8 cellular contexts compared by ENCODE assay signal in the genomic region with DNA sequence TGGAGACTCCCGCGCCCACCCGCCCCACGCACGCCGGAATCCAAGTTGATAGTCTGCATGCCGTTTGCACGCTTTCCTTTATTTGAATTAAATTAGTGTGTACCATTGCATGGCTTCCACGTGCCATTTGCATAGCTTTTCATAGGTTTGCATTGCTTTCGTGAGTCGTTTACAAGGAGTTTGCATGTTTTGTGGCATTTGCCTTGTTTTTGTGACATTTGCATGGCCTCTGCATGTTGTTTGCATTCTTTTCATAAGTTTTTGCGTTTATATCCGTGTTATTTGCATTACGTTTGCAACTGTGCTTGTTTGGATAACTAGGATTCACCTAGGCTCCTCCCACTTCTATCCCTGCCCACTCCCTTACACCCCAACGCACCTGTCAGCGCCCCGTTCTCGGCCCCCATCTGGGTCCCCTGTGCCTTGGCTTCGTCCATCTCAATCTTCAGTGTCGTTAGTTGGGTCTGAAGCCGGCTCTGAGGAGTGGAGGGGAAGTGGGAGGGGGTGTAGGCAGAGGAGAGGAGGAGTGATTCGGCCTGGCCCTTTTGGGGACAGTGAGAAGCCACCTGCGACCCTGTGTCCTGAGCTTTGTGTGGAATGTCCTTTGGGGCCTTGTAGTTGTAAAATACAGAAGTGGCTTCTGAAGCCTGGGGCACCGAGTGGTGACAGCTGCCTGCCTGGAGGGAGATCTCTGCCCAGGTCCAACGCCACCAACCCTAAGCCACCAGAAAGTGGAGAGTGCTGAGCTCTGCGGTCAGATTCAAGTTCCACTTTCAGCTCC. TPM values are rescaled to one million over a fixed set of nuclear protein-coding genes. Genes with fewer than 3 reads are reported as not detected.
DNase-seq lines count a peak whose midpoint lies in the region; ATAC-seq, FAIRE-seq and TF ChIP-seq lines count a peak whose summit lies in the region.

No MANE protein-coding gene starts in this region.

- H3K27ac Mint-ChIP-seq in T-helper 17 cell: no peak overlapping the region
- no peak overlapping the region for H3K27ac Mint-ChIP-seq in stimulated activated naive CD8-positive, alpha-beta T cell treated with anti-CD3 and anti-CD28 coated beads, Interleukin-15, amount 100 ng/mL, for 72 hours

- intact Hi-C loops in HCT116 (cut with micrococcal nuclease): loop anchor here (1.0 kb wide), 1 partner anchor 75 kb away; no protein-coding TSS in a partner anchor

- H3K4me3 ChIP-seq in BE2C (ENCODE audit: low read depth, low read length): peak overlapping the region; percentile 58
- H3K4me3 ChIP-seq in HCT116 (replicated peaks in 1 of 2; ENCODE audit: low read depth in 1 of 2, low read length in 2 of 2): peak overlapping the region; percentile 40 to 55
- peak overlapping the region; percentile 31 for H3K4me3 ChIP-seq in hepatocyte

- 15% methylated on average over 26 of the region's 26 CpGs for WGBS in hepatocyte (ENCODE audit: low lambda C conversion rate, missing lambda C conversion rate)

- BruUV-seq in HCT116 (replicated peaks; lab: Mats Ljungman, UMichigan): TSS peak; percentile 76

- peak overlapping the region; percentile 97 for H3K4me3 Mint-ChIP-seq in T-helper 17 cell
- peak overlapping the region; percentile 87 to 98 for H3K4me3 Mint-ChIP-seq in stimulated activated naive CD8-positive, alpha-beta T cell treated with anti-CD3 and anti-CD28 coated beads, Interleukin-15, amount 100 ng/mL, for 72 hours

- peak overlapping the region; percentile 35; the same call in 1 of the 2 replicates for H3K9ac ChIP-seq in HCT116 (ENCODE audit: low read length)

- CTCF ChIA-PET in HCT116 (lab: Charles Lee): interaction anchor here (0.6 to 1.5 kb wide), 6 partner anchors 27 to 214 kb away, joined by 3 to 9 read pairs (median 3); partner anchors contain the start of gene MVB12A

- no peaks in the 10 kb centered on the region for H3K9me3 Mint-ChIP-seq in stimulated activated naive CD8-positive, alpha-beta T cell treated with anti-CD3 and anti-CD28 coated beads, Interleukin-15, amount 100 ng/mL, for 72 hours

- no peak for TF ChIP-seq RAD21 in HCT116 (IDR thresholded peaks at IDR 0.05; ENCODE audit: low read depth)

- H3K9me3 ChIP-seq in BE2C: no peaks in the 10 kb centered on the region
- H3K9me3 ChIP-seq in HCT116 (ENCODE audit: control insufficient read depth in 1 of 2, insufficient read depth in 1 of 2, low read depth in 1 of 2, low read length in 2 of 2): no peaks in the 10 kb centered on the region
- no peaks in the 10 kb centered on the region for H3K9me3 ChIP-seq in T-helper 17 cell (ENCODE audit: control insufficient read depth, low read length, poor library complexity, severe bottlenecking)
- no peaks in the 10 kb centered on the region for H3K9me3 ChIP-seq in hepatocyte (ENCODE audit: low read depth)

- H2AFZ ChIP-seq in HCT116 (ENCODE audit: low read depth, low read length, poor library complexity, severe bottlenecking) (peak overlapping the region; percentile 44), hepatocyte (peak overlapping the region; percentile 50)

- H4K20me1 ChIP-seq in HCT116 (ENCODE audit: insufficient read depth): no peaks in the 10 kb centered on the region
- H4K20me1 ChIP-seq in hepatocyte (ENCODE audit: insufficient read depth, poor library complexity, severe bottlenecking): no peaks in the 10 kb centered on the region

- H3K79me2 ChIP-seq in HCT116 (ENCODE audit: insufficient read depth, low read length) (no peaks in the 10 kb centered on the region), hepatocyte (no peaks in the 10 kb centered on the region)

- no peaks in the 10 kb centered on the region for H3K27me3 Mint-ChIP-seq in T-helper 17 cell
- peaks cover 24% of the 10 kb centered on the region for H3K27me3 Mint-ChIP-seq in stimulated activated naive CD8-positive, alpha-beta T cell treated with anti-CD3 and anti-CD28 coated beads, Interleukin-15, amount 100 ng/mL, for 72 hours

- no peaks in the 10 kb centered on the region for H3K36me3 Mint-ChIP-seq in T-helper 17 cell (ENCODE audit: low read depth)

- no peaks in the 10 kb centered on the region for H3K36me3 ChIP-seq in BE2C
- H3K36me3 ChIP-seq in HCT116 (ENCODE audit: control insufficient read depth in 1 of 2, insufficient read depth in 2 of 2, low read length in 2 of 2): no peaks in the 10 kb centered on the region
- H3K36me3 ChIP-seq in hepatocyte (replicated peaks; ENCODE audit: insufficient read depth, low read depth): no peaks in the 10 kb centered on the region

- H3K9me2 ChIP-seq in HCT116 (ENCODE audit: insufficient read depth): no peaks in the 10 kb centered on the region
- no peaks in the 10 kb centered on the region for H3K9me2 ChIP-seq in hepatocyte (replicated peaks; ENCODE audit: insufficient read depth)

- no peak for DNase-seq in BE2C
- DNase-seq in HCT116 (ENCODE audit: low read depth, low spot score): no peak
- no peak for DNase-seq in T-helper 17 cell
- no peak for DNase-seq in hepatocyte (ENCODE audit: low spot score)
- no peak for DNase-seq in stimulated activated naive CD8-positive, alpha-beta T cell treated with anti-CD3 and anti-CD28 coated beads, Interleukin-15, amount 100 ng/mL, for 72 hours
- DNase-seq in NCI-H446 (lab: John Stamatoyannopoulos, UW): no peak
- no peak for DNase-seq in SHP77 treated with DMSO at 0.1 percent for 48 hours (lab: John Stamatoyannopoulos, UW)
- no peak for DNase-seq in H54 (ENCODE audit: insufficient read length, low spot score)

- RAD21 ChIA-PET in HCT116 (lab: Charles Lee; ENCODE audit: low non-redundant PET in 1 of 2, low total read pairs in 2 of 2, uncharacterized antibody in 2 of 2, unreplicated experiment in 2 of 2): interaction anchor here in 1 of 2 experiments (0.7 kb wide), 1 partner anchor 44 kb away, joined by 6 read pairs; no protein-coding TSS in a partner anchor

- peak overlapping the region; percentile 75 for H3K4me2 ChIP-seq in HCT116 (ENCODE audit: low read length)
- H3K4me2 ChIP-seq in hepatocyte: peak overlapping the region; percentile 88

- no peak for TF ChIP-seq CTCF in BE2C (IDR thresholded peaks at IDR 0.05; ENCODE audit: low read depth, low read length)
- no peak; a peak in 1 of 6 replicates for TF ChIP-seq CTCF in HCT116 (IDR thresholded peaks at IDR 0.05 in 2 of 3, conservative IDR thresholded peaks at IDR 0.05 in 1 of 3; ENCODE audit: borderline replicate concordance in 1 of 3, insufficient read depth in 1 of 3, low read depth in 2 of 3, low read length in 2 of 3)
- no peak for TF ChIP-seq CTCF in hepatocyte (IDR thresholded peaks at IDR 0.05; ENCODE audit: poor library complexity)

- H3K27ac ChIP-seq in HCT116 (ENCODE audit: low read depth, low read length): no peak overlapping the region
- no peak overlapping the region for H3K27ac ChIP-seq in hepatocyte

- POLR2A ChIA-PET in HCT116 (lab: Charles Lee): no interaction called here

- peak; percentile 33; the same call in 1 of the 2 replicates for ATAC-seq in HCT116
- ATAC-seq in T-helper 17 cell: peak; percentile 35
- ATAC-seq in stimulated activated naive CD8-positive, alpha-beta T cell treated with anti-CD3 and anti-CD28 coated beads, Interleukin-15, amount 100 ng/mL, for 72 hours: peak; percentile 59

- no peaks in the 10 kb centered on the region for H3K4me1 ChIP-seq in BE2C
- H3K4me1 ChIP-seq in HCT116 (ENCODE audit: control insufficient read depth in 1 of 2, insufficient read depth in 2 of 2, low read length in 2 of 2): peaks cover 11 to 32% of the 10 kb centered on the region in 2 experiments
- peaks cover 5% of the 10 kb centered on the region for H3K4me1 ChIP-seq in hepatocyte (ENCODE audit: insufficient read depth)

- H3K4me1 Mint-ChIP-seq in T-helper 17 cell: peaks cover 12% of the 10 kb centered on the region
- peaks cover 27% of the 10 kb centered on the region for H3K4me1 Mint-ChIP-seq in stimulated activated naive CD8-positive, alpha-beta T cell treated with anti-CD3 and anti-CD28 coated beads, Interleukin-15, amount 100 ng/mL, for 72 hours

- no peak for FAIRE-seq in H54 (lab: Jason Lieb, UNC)

- TF ChIP-seq POLR2A in HCT116 (IDR thresholded peaks at IDR 0.05; ENCODE audit: borderline replicate concordance, extremely low read depth, insufficient read depth, insufficient read length) (no peak), H54 (IDR thresholded peaks at IDR 0.05; ENCODE audit: low read depth, low read length) (no peak)

- H3K27me3 ChIP-seq in BE2C (peaks cover 13% of the 10 kb centered on the region), HCT116 (ENCODE audit: insufficient read depth, low read length) (no peaks in the 10 kb centered on the region), hepatocyte (peaks cover 9% of the 10 kb centered on the region)

TF ChIP-seq in HCT116, 20 proteins besides CTCF, POLR2A, EP300 and RAD21:
- TF ChIP-seq MAX (IDR thresholded peaks at IDR 0.05) (peak; percentile 0; the same call in 1 of the 2 replicates), YY1 (IDR thresholded peaks at IDR 0.05; ENCODE audit: extremely low read depth, insufficient replicate concordance, low read depth, low read length) (no peak)

RNA-seq across cellular contexts. Expression of gene CCDC194, which starts 2.4 kb away (rescaled TPM):
- not detected for polyA plus RNA-seq in BE2C (2012; ENCODE audit: insufficient read depth, insufficient read length, low read depth)
- total RNA-seq in HCT116 (2021; ENCODE audit: unreplicated experiment) (not detected), T-helper 17 cell (under 1 TPM in 1 of 2 donors, not detected in 1; 0.44 TPM), hepatocyte (not detected in 2 replicates)
- polyA plus RNA-seq in HCT116 (2012): 0.14 TPM in 1 of 2 replicates, not detected in the other
- polyA plus RNA-seq in hepatocyte: 0.80 TPM in 1 of 2 replicates, not detected in the other

RNA-seq across cellular contexts. Expression of gene BST2, which starts 13.9 kb away (rescaled TPM):
- 5.5 TPM for polyA plus RNA-seq in BE2C (2012; ENCODE audit: insufficient read depth, insufficient read length, low read depth)
- total RNA-seq in HCT116 (2021; ENCODE audit: unreplicated experiment): 5.4 TPM
- polyA plus RNA-seq in HCT116 (2012): 2.6 and 3.6 TPM in 2 replicates
- total RNA-seq in T-helper 17 cell: 10 to 100 TPM; 36.7 to 38.1 TPM
- 43.2 and 50.1 TPM in 2 replicates for total RNA-seq in hepatocyte
- 129 and 195 TPM in 2 replicates for polyA plus RNA-seq in hepatocyte

RNA-seq across cellular contexts. Expression of gene PLVAP, which starts 14.4 kb away (rescaled TPM):
- not detected for polyA plus RNA-seq in BE2C (2012; ENCODE audit: insufficient read depth, insufficient read length, low read depth)
- 0.47 TPM for total RNA-seq in HCT116 (2021; ENCODE audit: unreplicated experiment)
- not detected in 2 replicates for polyA plus RNA-seq in HCT116 (2012)
- total RNA-seq in T-helper 17 cell: not detected
- total RNA-seq in hepatocyte: 1.4 and 1.8 TPM in 2 replicates
- polyA plus RNA-seq in hepatocyte: 2.5 and 5.3 TPM in 2 replicates

RNA-seq across cellular contexts. Expression of gene MVB12A, which starts 28.3 kb away (rescaled TPM):
- 208 TPM for polyA plus RNA-seq in BE2C (2012; ENCODE audit: insufficient read depth, insufficient read length, low read depth)
- total RNA-seq in HCT116 (2021; ENCODE audit: unreplicated experiment) (91.7 TPM), T-helper 17 cell (10 to 100 TPM; 17.9 to 20.3 TPM), hepatocyte (36.1 and 46.4 TPM in 2 replicates)
- 86.6 and 101 TPM in 2 replicates for polyA plus RNA-seq in HCT116 (2012)
- polyA plus RNA-seq in hepatocyte: 65.2 and 77.1 TPM in 2 replicates

RNA-seq across cellular contexts. Expression of gene GTPBP3, which starts 54.2 kb away (rescaled TPM):
- polyA plus RNA-seq in BE2C (2012; ENCODE audit: insufficient read depth, insufficient read length, low read depth): 64.2 TPM
- 73.0 TPM for total RNA-seq in HCT116 (2021; ENCODE audit: unreplicated experiment)
- polyA plus RNA-seq in HCT116 (2012): 36.5 and 41.5 TPM in 2 replicates
- 10 to 100 TPM; 27.5 to 33.3 TPM for total RNA-seq in T-helper 17 cell
- 18.1 and 20.9 TPM in 2 replicates for total RNA-seq in hepatocyte
- 13.2 and 18.1 TPM in 2 replicates for polyA plus RNA-seq in hepatocyte
